ENCODE assay signal across 23 cellular contexts in the genomic region with DNA sequence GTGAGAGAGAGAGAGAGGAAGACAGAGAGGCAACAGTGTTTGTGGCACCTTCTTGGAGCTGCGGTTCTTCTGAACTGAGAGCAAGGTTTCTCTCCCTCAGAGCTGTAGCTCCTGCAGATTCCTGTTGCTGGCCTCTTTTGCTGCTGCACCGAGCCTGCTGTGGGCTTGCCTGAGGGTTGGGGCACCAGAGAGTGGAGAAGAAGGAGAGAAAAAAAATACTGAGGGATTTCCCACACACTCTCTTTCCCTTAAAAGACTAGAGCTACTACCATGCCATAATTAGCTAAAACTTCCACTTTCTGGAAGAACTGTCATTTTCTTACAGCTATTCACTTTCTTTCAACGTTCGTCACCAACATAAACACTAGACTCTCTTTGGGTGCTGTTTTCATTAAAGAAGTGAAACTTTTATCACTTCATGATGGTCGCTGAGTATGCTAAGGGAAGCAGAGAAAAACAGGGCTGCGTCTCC. TPM values are rescaled to one million over a fixed set of nuclear protein-coding genes. Genes with fewer than 3 reads are reported as not detected.
A peak's percentile ranks its signal among the peaks of the same experiment; 100 is the strongest.
DNase-seq lines count a peak whose midpoint lies in the region; ATAC-seq, FAIRE-seq and TF ChIP-seq lines count a peak whose summit lies in the region.
"Had no signal": no experiment of that assay in that cellular context is flagged by ENCODE, and none has a peak within 500 bp of the region (broad histone marks: within the 10 kb centered on the region; RNA-seq: fewer than 3 reads in every experiment).

No MANE protein-coding gene starts in this region.

- no peaks in the 10 kb centered on the region for H3K36me3 ChIP-seq in pancreas
- no peaks in the 10 kb centered on the region for H3K36me3 ChIP-seq in right lobe of liver
- H3K36me3 ChIP-seq: ascending aorta had no signal

- no peaks in the 10 kb centered on the region for H3K36me3 Mint-ChIP-seq in activated B cell treated with CpG ODN at 0.5 μM for 24 hours (ENCODE audit: low read depth)
- H3K36me3 Mint-ChIP-seq: stimulated activated memory B cell treated with anti-CD40 and anti-IgM and Interleukin-4, amounts not matched to agents 10 μg/mL and 1 μg/mL and 100 μg/mL, for 72 hours had no signal

- FAIRE-seq in pancreas (lab: Jason Lieb, UNC): no peak
- FAIRE-seq: colon, endometrium had no signal

- peak overlapping the region; percentile 74 for H3K4me3 Mint-ChIP-seq in activated B cell treated with CpG ODN at 0.5 μM for 24 hours
- H3K4me3 Mint-ChIP-seq: activated CD4-positive, alpha-beta T cell treated with anti-CD3 and anti-CD28 coated beads, Interleukin-2, amount 10 ng/mL, durations not matched to agents 24 days and 14 days; nephron; stimulated activated memory B cell treated with anti-CD40 and anti-IgM and Interleukin-4, amounts not matched to agents 10 μg/mL and 1 μg/mL and 100 μg/mL, for 72 hours had no signal

- CTCF ChIA-PET in activated B cell treated with CpG ODN at 0.5 μM for 24 hours (lab: Charles Lee) (interaction anchor here (0.7 to 4.2 kb wide), 9 partner anchors 16 to 305 kb away, joined by 3 to 40 read pairs (median 3); partner anchors contain the start of genes ECI2 and FAM50B), GM10248 (lab: Yijun Ruan, JAX) (interaction anchor here (1.5 to 2.4 kb wide), 4 partner anchors 12 to 411 kb away, joined by 4 to 10 read pairs (median 8); no protein-coding TSS in a partner anchor)

- WGBS in pancreas, 2 donors: 90 to 98% methylated on average over 6 of the region's 6 CpGs
- WGBS in right lobe of liver (ENCODE audit: insufficient coverage, low coverage, low lambda C conversion rate, missing lambda C conversion rate): 84% methylated on average over 4 of the region's 6 CpGs

- H3K27ac Mint-ChIP-seq in activated B cell treated with CpG ODN at 0.5 μM for 24 hours: peak overlapping the region; percentile 91
- H3K27ac Mint-ChIP-seq: activated CD4-positive, alpha-beta T cell treated with anti-CD3 and anti-CD28 coated beads, Interleukin-2, amount 10 ng/mL, durations not matched to agents 24 days and 14 days; stimulated activated memory B cell treated with anti-CD40 and anti-IgM and Interleukin-4, amounts not matched to agents 10 μg/mL and 1 μg/mL and 100 μg/mL, for 72 hours had no signal

- H3K27me3 Mint-ChIP-seq in activated B cell treated with CpG ODN at 0.5 μM for 24 hours: peaks cover 15% of the 10 kb centered on the region

- ATAC-seq in GM18520 (IDR thresholded peaks at IDR 0.05; ENCODE audit: unreplicated experiment) (peak; percentile 57), HG02642 (IDR thresholded peaks at IDR 0.05; ENCODE audit: poor library complexity, unreplicated experiment) (peak; percentile 51), HG03432 (IDR thresholded peaks at IDR 0.05; ENCODE audit: unreplicated experiment) (peak; percentile 75), activated B cell treated with CpG ODN at 0.5 μM for 24 hours (ENCODE audit: low read depth) (peak; percentile 84), pancreas (no peak), right lobe of liver (no peak)
- ATAC-seq: PC-3; stimulated activated memory B cell treated with anti-CD40 and anti-IgM and Interleukin-4, amounts not matched to agents 10 μg/mL and 1 μg/mL and 100 μg/mL, for 72 hours had no signal

- H3K4me1 ChIP-seq in pancreas (no peaks in the 10 kb centered on the region), right lobe of liver (no peaks in the 10 kb centered on the region)
- H3K4me1 ChIP-seq: ascending aorta had no signal

- H3K9me3 ChIP-seq in pancreas (no peaks in the 10 kb centered on the region), right lobe of liver (no peaks in the 10 kb centered on the region)
- H3K9me3 ChIP-seq: ascending aorta had no signal

- POLR2A ChIA-PET in activated B cell treated with CpG ODN at 0.5 μM for 24 hours (lab: Charles Lee): interaction anchor here (0.5 to 4.7 kb wide), 6 partner anchors 18 to 893 kb away, joined by 3 to 32 read pairs (median 6); partner anchors contain the start of genes CDYL and ECI2
- POLR2A ChIA-PET in GM10248 (lab: Yijun Ruan, JAX): no interaction called here

- H3K9me3 Mint-ChIP-seq in activated B cell treated with CpG ODN at 0.5 μM for 24 hours: no peaks in the 10 kb centered on the region
- H3K9me3 Mint-ChIP-seq: activated CD4-positive, alpha-beta T cell treated with anti-CD3 and anti-CD28 coated beads, Interleukin-2, amount 10 ng/mL, durations not matched to agents 24 days and 14 days; stimulated activated memory B cell treated with anti-CD40 and anti-IgM and Interleukin-4, amounts not matched to agents 10 μg/mL and 1 μg/mL and 100 μg/mL, for 72 hours had no signal

- H3K27me3 ChIP-seq in pancreas: no peaks in the 10 kb centered on the region
- H3K27me3 ChIP-seq in right lobe of liver: no peaks in the 10 kb centered on the region
- H3K27me3 ChIP-seq: ascending aorta had no signal

- intact Hi-C loops in activated B cell treated with CpG ODN at 0.5 μM for 24 hours (cut with micrococcal nuclease) (loop anchor here (1.0 to 10.0 kb wide), 2 partner anchors 18 to 781 kb away; partner anchors contain the start of gene ECI2), pancreas (cut with DNase I) (loop anchor here in 1 of 3 donors (10.0 kb wide), 1 partner anchor 99 kb away; no protein-coding TSS in a partner anchor), right lobe of liver (cut with DNase I) (loop anchor here in 1 of 2 donors (10.0 kb wide), 1 partner anchor 99 kb away; no protein-coding TSS in a partner anchor)

- TF ChIP-seq POLR2A in right lobe of liver (IDR thresholded peaks at IDR 0.05): no peak

- H3K27ac ChIP-seq in pancreas (no peak overlapping the region), right lobe of liver (no peak overlapping the region)
- H3K27ac ChIP-seq: ascending aorta, SK-N-MC had no signal

- TF ChIP-seq CTCF in activated B cell treated with CpG ODN at 0.5 μM for 24 hours (IDR thresholded peaks at IDR 0.05): no peak
- TF ChIP-seq CTCF in GM10248 (IDR thresholded peaks at IDR 0.05; ENCODE audit: control extremely low read depth, extremely low read depth, low read depth, missing control alignments): no peak
- TF ChIP-seq CTCF in pancreas (IDR thresholded peaks at IDR 0.05): no peak
- no peak for TF ChIP-seq CTCF in right lobe of liver (IDR thresholded peaks at IDR 0.05)

- DNase-seq in activated B cell treated with CpG ODN at 0.5 μM for 24 hours (no peak), GM10248 (ENCODE audit: extremely low spot score) (no peak), pancreas (no peak), NCI-H1417 (lab: John Stamatoyannopoulos, UW) (no peak), right lobe of liver (no peak)
- DNase-seq: activated CD4-positive, alpha-beta T cell treated with anti-CD3 and anti-CD28 coated beads, Interleukin-2, amount 10 ng/mL, durations not matched to agents 24 days and 14 days; activated CD8-positive, alpha-beta memory T cell treated with anti-CD3 and anti-CD28 coated beads, Interleukin-2, amount 50 U/mL, for 48 hours; activated naive CD4-positive, alpha-beta T cell; COR-L47; EL; IMR-90; kidney glomerular epithelial cell; mesenchymal stem cell; PC-3 had no signal

- H3K4me3 ChIP-seq in pancreas (no peak overlapping the region), right lobe of liver (no peak overlapping the region)
- H3K4me3 ChIP-seq: ascending aorta, SK-N-MC had no signal

- H3K4me1 Mint-ChIP-seq in activated B cell treated with CpG ODN at 0.5 μM for 24 hours: peaks cover 34% of the 10 kb centered on the region
- H3K4me1 Mint-ChIP-seq: stimulated activated memory B cell treated with anti-CD40 and anti-IgM and Interleukin-4, amounts not matched to agents 10 μg/mL and 1 μg/mL and 100 μg/mL, for 72 hours had no signal

RNA-seq across cellular contexts. Expression of gene ECI2, which starts 18.2 kb away (rescaled TPM):
- total RNA-seq in activated B cell treated with CpG ODN at 0.5 μM for 24 hours (15.8 and 16.0 TPM in 2 replicates), pancreas (10 to 100 TPM; 34.2 to 79.6 (median 55.4) TPM), right lobe of liver (100 to 1,000 TPM in 4 of 6 experiments, 10 to 100 TPM in 2; 76.4 to 140 (median 111) TPM)
- 10 to 100 TPM; 26.8 to 54.5 TPM for polyA plus RNA-seq in pancreas

Comparison
In these comparisons a context has a peak if more than half of its experiments do, and no peak if none do; other contexts are left out.
1. ATAC-seq: peak in GM18520 (single experiment), HG02642 (single experiment), HG03432 (single experiment) and activated B cell treated with CpG ODN at 0.5 μM for 24 hours (single experiment); none in pancreas (0 of 4) and right lobe of liver (0 of 4).